Comparison of ENCODE assay signal across 1 cellular context in the genomic region with DNA sequence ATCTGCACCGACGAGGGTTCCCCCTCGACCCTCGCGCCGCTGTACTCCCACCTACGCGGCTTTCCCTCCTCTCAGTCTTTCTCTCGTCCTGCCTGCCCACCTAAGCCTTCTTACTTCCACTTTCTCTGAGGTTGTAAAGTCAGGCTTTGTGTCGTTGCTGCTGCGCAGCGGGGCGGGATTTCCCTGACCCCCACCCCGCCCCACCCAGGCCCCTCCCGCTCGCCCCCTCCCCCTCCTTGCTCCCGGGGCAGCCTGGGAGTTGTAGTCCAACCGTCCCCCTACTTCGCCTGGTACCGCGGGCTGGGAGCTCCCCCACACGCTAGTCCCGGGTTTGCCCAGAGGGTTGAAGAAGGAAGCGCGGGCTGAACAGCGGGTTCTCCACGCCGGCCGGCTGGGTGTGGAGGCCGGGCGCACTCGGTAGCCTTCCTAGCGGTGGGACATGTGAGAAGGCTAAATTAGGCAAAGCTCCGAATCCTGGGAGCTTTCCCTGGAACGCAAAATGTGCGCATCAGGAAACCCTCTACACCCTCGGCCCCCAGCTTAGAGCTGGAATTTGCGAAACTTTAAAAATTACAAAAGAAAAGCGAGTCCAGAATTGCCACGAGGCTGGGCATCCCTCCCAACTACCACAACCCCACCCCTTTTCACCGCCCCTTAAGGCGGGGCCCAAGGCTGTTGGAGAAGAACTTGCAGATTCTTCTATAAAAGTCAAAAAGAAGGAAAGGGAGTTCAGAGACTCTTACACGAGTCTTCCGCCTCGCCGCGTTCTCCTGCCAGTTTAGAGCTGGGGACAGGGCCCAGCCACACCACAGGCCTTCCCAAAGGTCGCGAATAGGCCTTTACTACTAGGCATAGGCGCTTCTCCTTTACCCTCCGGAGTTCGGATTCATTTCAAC.
A peak's percentile ranks its signal among the peaks of the same experiment; 100 is the strongest.
TF ChIP-seq lines count a peak whose summit lies in the region.

A gene (minus strand): TSS at position 153 of the 896 bp plus-strand sequence. CDS start 1,011 bp downstream, outside the sequence.

TF ChIP-seq in K562, 482 proteins besides CTCF, POLR2A, EP300 and RAD21 (continued from another document and continues in another):
- TF ChIP-seq, protein P1, sequence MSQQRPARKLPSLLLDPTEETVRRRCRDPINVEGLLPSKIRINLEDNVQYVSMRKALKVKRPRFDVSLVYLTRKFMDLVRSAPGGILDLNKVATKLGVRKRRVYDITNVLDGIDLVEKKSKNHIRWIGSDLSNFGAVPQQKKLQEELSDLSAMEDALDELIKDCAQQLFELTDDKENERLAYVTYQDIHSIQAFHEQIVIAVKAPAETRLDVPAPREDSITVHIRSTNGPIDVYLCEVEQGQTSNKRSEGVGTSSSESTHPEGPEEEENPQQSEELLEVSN (IDR thresholded peaks at IDR 0.05; ENCODE audit: borderline replicate concordance in 1 of 2, extremely low read depth in 1 of 2, insufficient read depth in 1 of 2, insufficient read length in 1 of 2, low read depth in 1 of 2, low read length in 1 of 2, poor library complexity in 1 of 2, severe bottlenecking in 1 of 2): peak; percentile 26 to 46
- TF ChIP-seq CREM (IDR thresholded peaks at IDR 0.05; ENCODE audit: low read depth): peak; percentile 30; the same call in 1 of the 2 replicates
- no peak for TF ChIP-seq SRSF7 (optimal IDR thresholded peaks at IDR 0.05; ENCODE audit: low read depth, low read length)
- peak; percentile 73 for TF ChIP-seq TAF1 (IDR thresholded peaks at IDR 0.05; ENCODE audit: control insufficient read depth, extremely low read depth, insufficient read depth, low read length, severe bottlenecking)
- TF ChIP-seq PHF8 (IDR thresholded peaks at IDR 0.05; ENCODE audit: borderline replicate concordance, low read length): peak; percentile 67; the same call in 1 of the 2 replicates
- TF ChIP-seq, protein P2, sequence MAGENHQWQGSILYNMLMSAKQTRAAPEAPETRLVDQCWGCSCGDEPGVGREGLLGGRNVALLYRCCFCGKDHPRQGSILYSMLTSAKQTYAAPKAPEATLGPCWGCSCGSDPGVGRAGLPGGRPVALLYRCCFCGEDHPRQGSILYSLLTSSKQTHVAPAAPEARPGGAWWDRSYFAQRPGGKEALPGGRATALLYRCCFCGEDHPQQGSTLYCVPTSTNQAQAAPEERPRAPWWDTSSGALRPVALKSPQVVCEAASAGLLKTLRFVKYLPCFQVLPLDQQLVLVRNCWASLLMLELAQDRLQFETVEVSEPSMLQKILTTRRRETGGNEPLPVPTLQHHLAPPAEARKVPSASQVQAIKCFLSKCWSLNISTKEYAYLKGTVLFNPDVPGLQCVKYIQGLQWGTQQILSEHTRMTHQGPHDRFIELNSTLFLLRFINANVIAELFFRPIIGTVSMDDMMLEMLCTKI (IDR thresholded peaks at IDR 0.05; ENCODE audit: partially characterized antibody): no peak
- TF ChIP-seq POLR2AphosphoS5 (IDR thresholded peaks at IDR 0.05; ENCODE audit: control insufficient read depth, insufficient read depth, low read depth, low read length): peak; percentile 79
- TF ChIP-seq, protein P3, sequence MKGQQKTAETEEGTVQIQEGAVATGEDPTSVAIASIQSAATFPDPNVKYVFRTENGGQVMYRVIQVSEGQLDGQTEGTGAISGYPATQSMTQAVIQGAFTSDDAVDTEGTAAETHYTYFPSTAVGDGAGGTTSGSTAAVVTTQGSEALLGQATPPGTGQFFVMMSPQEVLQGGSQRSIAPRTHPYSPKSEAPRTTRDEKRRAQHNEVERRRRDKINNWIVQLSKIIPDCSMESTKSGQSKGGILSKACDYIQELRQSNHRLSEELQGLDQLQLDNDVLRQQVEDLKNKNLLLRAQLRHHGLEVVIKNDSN (CRISPR knock-in tag; IDR thresholded peaks at IDR 0.05): no peak
- TF ChIP-seq SRSF9 (IDR thresholded peaks at IDR 0.05; ENCODE audit: borderline replicate concordance, low read depth, low read length): no peak
- TF ChIP-seq RBM15 (IDR thresholded peaks at IDR 0.05; ENCODE audit: insufficient read depth, low read length): no peak
- TF ChIP-seq HNRNPH1 (optimal IDR thresholded peaks at IDR 0.05; ENCODE audit: low read depth, low read length): no peak
- TF ChIP-seq, protein P4, sequence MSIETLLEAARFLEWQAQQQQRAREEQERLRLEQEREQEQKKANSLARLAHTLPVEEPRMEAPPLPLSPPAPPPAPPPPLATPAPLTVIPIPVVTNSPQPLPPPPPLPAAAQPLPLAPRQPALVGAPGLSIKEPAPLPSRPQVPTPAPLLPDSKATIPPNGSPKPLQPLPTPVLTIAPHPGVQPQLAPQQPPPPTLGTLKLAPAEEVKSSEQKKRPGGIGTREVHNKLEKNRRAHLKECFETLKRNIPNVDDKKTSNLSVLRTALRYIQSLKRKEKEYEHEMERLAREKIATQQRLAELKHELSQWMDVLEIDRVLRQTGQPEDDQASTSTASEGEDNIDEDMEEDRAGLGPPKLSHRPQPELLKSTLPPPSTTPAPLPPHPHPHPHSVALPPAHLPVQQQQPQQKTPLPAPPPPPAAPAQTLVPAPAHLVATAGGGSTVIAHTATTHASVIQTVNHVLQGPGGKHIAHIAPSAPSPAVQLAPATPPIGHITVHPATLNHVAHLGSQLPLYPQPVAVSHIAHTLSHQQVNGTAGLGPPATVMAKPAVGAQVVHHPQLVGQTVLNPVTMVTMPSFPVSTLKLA (conservative IDR thresholded peaks at IDR 0.05): peak; percentile 61 to 70; a peak in 3 of 4 replicates
- TF ChIP-seq, protein P5, sequence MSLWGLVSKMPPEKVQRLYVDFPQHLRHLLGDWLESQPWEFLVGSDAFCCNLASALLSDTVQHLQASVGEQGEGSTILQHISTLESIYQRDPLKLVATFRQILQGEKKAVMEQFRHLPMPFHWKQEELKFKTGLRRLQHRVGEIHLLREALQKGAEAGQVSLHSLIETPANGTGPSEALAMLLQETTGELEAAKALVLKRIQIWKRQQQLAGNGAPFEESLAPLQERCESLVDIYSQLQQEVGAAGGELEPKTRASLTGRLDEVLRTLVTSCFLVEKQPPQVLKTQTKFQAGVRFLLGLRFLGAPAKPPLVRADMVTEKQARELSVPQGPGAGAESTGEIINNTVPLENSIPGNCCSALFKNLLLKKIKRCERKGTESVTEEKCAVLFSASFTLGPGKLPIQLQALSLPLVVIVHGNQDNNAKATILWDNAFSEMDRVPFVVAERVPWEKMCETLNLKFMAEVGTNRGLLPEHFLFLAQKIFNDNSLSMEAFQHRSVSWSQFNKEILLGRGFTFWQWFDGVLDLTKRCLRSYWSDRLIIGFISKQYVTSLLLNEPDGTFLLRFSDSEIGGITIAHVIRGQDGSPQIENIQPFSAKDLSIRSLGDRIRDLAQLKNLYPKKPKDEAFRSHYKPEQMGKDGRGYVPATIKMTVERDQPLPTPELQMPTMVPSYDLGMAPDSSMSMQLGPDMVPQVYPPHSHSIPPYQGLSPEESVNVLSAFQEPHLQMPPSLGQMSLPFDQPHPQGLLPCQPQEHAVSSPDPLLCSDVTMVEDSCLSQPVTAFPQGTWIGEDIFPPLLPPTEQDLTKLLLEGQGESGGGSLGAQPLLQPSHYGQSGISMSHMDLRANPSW (CRISPR knock-in tag; IDR thresholded peaks at IDR 0.05): no peak
- TF ChIP-seq, protein P6, sequence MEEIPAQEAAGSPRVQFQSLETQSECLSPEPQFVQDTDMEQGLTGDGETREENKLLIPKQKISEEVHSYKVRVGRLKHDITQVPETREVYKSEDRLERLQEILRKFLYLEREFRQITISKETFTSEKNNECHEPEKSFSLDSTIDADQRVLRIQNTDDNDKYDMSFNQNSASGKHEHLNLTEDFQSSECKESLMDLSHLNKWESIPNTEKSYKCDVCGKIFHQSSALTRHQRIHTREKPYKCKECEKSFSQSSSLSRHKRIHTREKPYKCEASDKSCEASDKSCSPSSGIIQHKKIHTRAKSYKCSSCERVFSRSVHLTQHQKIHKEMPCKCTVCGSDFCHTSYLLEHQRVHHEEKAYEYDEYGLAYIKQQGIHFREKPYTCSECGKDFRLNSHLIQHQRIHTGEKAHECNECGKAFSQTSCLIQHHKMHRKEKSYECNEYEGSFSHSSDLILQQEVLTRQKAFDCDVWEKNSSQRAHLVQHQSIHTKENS (CRISPR knock-in tag; IDR thresholded peaks at IDR 0.05): no peak
- no peak for TF ChIP-seq ZNF165 (CRISPR knock-in tag; IDR thresholded peaks at IDR 0.05; ENCODE audit: borderline replicate concordance)
- TF ChIP-seq, protein P7, sequence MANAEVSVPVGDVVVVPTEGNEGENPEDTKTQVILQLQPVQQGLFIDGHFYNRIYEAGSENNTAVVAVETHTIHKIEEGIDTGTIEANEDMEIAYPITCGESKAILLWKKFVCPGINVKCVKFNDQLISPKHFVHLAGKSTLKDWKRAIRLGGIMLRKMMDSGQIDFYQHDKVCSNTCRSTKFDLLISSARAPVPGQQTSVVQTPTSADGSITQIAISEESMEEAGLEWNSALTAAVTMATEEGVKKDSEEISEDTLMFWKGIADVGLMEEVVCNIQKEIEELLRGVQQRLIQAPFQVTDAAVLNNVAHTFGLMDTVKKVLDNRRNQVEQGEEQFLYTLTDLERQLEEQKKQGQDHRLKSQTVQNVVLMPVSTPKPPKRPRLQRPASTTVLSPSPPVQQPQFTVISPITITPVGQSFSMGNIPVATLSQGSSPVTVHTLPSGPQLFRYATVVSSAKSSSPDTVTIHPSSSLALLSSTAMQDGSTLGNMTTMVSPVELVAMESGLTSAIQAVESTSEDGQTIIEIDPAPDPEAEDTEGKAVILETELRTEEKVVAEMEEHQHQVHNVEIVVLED (CRISPR knock-in tag; IDR thresholded peaks at IDR 0.05): no peak
- TF ChIP-seq NFE2L1 (tag; IDR thresholded peaks at IDR 0.05; ENCODE audit: borderline replicate concordance, low read depth): no peak
- peak; percentile 74 for TF ChIP-seq RBFOX2 (IDR thresholded peaks at IDR 0.05; ENCODE audit: low read depth, low read length)
- TF ChIP-seq RFX1 (IDR thresholded peaks at IDR 0.05): no peak
- TF ChIP-seq GTF2E2 (tag; IDR thresholded peaks at IDR 0.05): peak; percentile 33; the same call in 1 of the 2 replicates
- TF ChIP-seq ZNF668 (CRISPR knock-in tag; IDR thresholded peaks at IDR 0.05): no peak
- TF ChIP-seq SMAD1 (IDR thresholded peaks at IDR 0.05; ENCODE audit: low read depth, low read length, partially characterized antibody): no peak
- peak; percentile 11 for TF ChIP-seq POLR2G (IDR thresholded peaks at IDR 0.05; ENCODE audit: low read depth, low read length)
- TF ChIP-seq CBX5 (IDR thresholded peaks at IDR 0.05; ENCODE audit: borderline replicate concordance, low read depth): no peak
- peak in 1 of 2 experiments; percentile 75; a peak in 1 of 4 replicates for TF ChIP-seq KDM4B (IDR thresholded peaks at IDR 0.05; ENCODE audit: borderline replicate concordance in 2 of 2, low read depth in 1 of 2)
- peak; percentile 59 for TF ChIP-seq TBP (optimal IDR thresholded peaks at IDR 0.05; ENCODE audit: low read depth, low read length)
- TF ChIP-seq, protein P8, sequence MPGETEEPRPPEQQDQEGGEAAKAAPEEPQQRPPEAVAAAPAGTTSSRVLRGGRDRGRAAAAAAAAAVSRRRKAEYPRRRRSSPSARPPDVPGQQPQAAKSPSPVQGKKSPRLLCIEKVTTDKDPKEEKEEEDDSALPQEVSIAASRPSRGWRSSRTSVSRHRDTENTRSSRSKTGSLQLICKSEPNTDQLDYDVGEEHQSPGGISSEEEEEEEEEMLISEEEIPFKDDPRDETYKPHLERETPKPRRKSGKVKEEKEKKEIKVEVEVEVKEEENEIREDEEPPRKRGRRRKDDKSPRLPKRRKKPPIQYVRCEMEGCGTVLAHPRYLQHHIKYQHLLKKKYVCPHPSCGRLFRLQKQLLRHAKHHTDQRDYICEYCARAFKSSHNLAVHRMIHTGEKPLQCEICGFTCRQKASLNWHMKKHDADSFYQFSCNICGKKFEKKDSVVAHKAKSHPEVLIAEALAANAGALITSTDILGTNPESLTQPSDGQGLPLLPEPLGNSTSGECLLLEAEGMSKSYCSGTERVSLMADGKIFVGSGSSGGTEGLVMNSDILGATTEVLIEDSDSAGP (CRISPR knock-in tag; IDR thresholded peaks at IDR 0.05): no peak
- no peak for TF ChIP-seq SMARCC2 (IDR thresholded peaks at IDR 0.05; ENCODE audit: low read depth)
- TF ChIP-seq MAZ (CRISPR knock-in tag; conservative IDR thresholded peaks at IDR 0.05 in 1 of 2, IDR thresholded peaks at IDR 0.05 in 1 of 2): peak; percentile 49 to 78; a peak in 3 of 4 replicates
- no peak for TF ChIP-seq ZBTB1 (CRISPR knock-in tag; IDR thresholded peaks at IDR 0.05; ENCODE audit: borderline replicate concordance, low read depth)
- peak; percentile 78 for TF ChIP-seq POLR2B (IDR thresholded peaks at IDR 0.05; ENCODE audit: low read depth, partially characterized antibody)
- no peak for TF ChIP-seq CTBP1 (IDR thresholded peaks at IDR 0.05; ENCODE audit: borderline replicate concordance)
- no peak for TF ChIP-seq ZEB2 (IDR thresholded peaks at IDR 0.05)
- TF ChIP-seq, protein P9, sequence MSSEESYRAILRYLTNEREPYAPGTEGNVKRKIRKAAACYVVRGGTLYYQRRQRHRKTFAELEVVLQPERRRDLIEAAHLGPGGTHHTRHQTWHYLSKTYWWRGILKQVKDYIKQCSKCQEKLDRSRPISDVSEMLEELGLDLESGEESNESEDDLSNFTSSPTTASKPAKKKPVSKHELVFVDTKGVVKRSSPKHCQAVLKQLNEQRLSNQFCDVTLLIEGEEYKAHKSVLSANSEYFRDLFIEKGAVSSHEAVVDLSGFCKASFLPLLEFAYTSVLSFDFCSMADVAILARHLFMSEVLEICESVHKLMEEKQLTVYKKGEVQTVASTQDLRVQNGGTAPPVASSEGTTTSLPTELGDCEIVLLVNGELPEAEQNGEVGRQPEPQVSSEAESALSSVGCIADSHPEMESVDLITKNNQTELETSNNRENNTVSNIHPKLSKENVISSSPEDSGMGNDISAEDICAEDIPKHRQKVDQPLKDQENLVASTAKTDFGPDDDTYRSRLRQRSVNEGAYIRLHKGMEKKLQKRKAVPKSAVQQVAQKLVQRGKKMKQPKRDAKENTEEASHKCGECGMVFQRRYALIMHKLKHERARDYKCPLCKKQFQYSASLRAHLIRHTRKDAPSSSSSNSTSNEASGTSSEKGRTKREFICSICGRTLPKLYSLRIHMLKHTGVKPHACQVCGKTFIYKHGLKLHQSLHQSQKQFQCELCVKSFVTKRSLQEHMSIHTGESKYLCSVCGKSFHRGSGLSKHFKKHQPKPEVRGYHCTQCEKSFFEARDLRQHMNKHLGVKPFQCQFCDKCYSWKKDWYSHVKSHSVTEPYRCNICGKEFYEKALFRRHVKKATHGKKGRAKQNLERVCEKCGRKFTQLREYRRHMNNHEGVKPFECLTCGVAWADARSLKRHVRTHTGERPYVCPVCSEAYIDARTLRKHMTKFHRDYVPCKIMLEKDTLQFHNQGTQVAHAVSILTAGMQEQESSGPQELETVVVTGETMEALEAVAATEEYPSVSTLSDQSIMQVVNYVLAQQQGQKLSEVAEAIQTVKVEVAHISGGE (CRISPR knock-in tag; IDR thresholded peaks at IDR 0.05): peak in 1 of 3 experiments; percentile 16; a peak in 1 of 6 replicates
- TF ChIP-seq SUPT5H (IDR thresholded peaks at IDR 0.05): peak; percentile 78
- TF ChIP-seq STAG1 (CRISPR knock-in tag; IDR thresholded peaks at IDR 0.05; ENCODE audit: borderline replicate concordance): no peak
- TF ChIP-seq ZNF561 (CRISPR knock-in tag; conservative IDR thresholded peaks at IDR 0.05): no peak
- no peak for TF ChIP-seq HMGN3 (IDR thresholded peaks at IDR 0.05; ENCODE audit: borderline replicate concordance, extremely low read depth, insufficient read length, low read depth, low read length)
- TF ChIP-seq RUNX1 (IDR thresholded peaks at IDR 0.05; ENCODE audit: low read depth): no peak
- peak; percentile 38; the same call in 1 of the 2 replicates for TF ChIP-seq SP1 (CRISPR knock-in tag; IDR thresholded peaks at IDR 0.05)
